7 cellular contexts compared by ENCODE assay signal in genomic region chr6:37018152-37019064, GRCh38. TPM values are rescaled to one million over a fixed set of nuclear protein-coding genes. Genes with fewer than 3 reads are reported as not detected.
DNase-seq lines count a peak whose midpoint lies in the region; ATAC-seq lines count a peak whose summit lies in the region.

No MANE protein-coding gene starts in this region.

- H3K4me1 ChIP-seq in right cardiac atrium (ENCODE audit: control insufficient read depth, insufficient read depth, low read length): peaks cover 3% of the 10 kb centered on the region

- H3K9me3 Mint-ChIP-seq in T-helper 1 cell treated with Interleukin-12 subunit alpha and Interleukin-12 subunit beta and Interleukin-4 antibody, amounts not matched to agents 30 μg/mL and 1 μg/mL, for 36 hours: no peaks in the 10 kb centered on the region

- WGBS in right cardiac atrium: 5% methylated on average over 9 of the region's 9 CpGs

- H3K4me3 Mint-ChIP-seq in T-helper 1 cell treated with Interleukin-12 subunit alpha and Interleukin-12 subunit beta and Interleukin-4 antibody, amounts not matched to agents 30 μg/mL and 1 μg/mL, for 36 hours: peak overlapping the region; percentile 54

- peaks cover 49% of the 10 kb centered on the region for H3K4me1 Mint-ChIP-seq in T-helper 1 cell treated with Interleukin-12 subunit alpha and Interleukin-12 subunit beta and Interleukin-4 antibody, amounts not matched to agents 30 μg/mL and 1 μg/mL, for 36 hours (ENCODE audit: low read depth)

- H3K27ac Mint-ChIP-seq in T-helper 1 cell treated with Interleukin-12 subunit alpha and Interleukin-12 subunit beta and Interleukin-4 antibody, amounts not matched to agents 30 μg/mL and 1 μg/mL, for 36 hours: peak overlapping the region; percentile 78

- DNase-seq in NCI-H187 (lab: John Stamatoyannopoulos, UW) (peak; percentile 76 to 80), amniotic epithelial cell (ENCODE audit: low read depth) (peak; percentile 81), right cardiac atrium (peak; percentile 90 to 96 (median 96)), sciatic nerve (ENCODE audit: low spot score) (peak; percentile 96)

- no peaks in the 10 kb centered on the region for H3K27me3 Mint-ChIP-seq in T-helper 1 cell treated with Interleukin-12 subunit alpha and Interleukin-12 subunit beta and Interleukin-4 antibody, amounts not matched to agents 30 μg/mL and 1 μg/mL, for 36 hours (ENCODE audit: low read depth)

- H3K4me3 ChIP-seq in right cardiac atrium (ENCODE audit: low read length): no peak overlapping the region

- H3K36me3 Mint-ChIP-seq in T-helper 1 cell treated with Interleukin-12 subunit alpha and Interleukin-12 subunit beta and Interleukin-4 antibody, amounts not matched to agents 30 μg/mL and 1 μg/mL, for 36 hours (ENCODE audit: low read depth): peaks cover 2% of the 10 kb centered on the region

- H3K27ac ChIP-seq in right cardiac atrium (ENCODE audit: low read length): peak overlapping the region; percentile 15

- no peaks in the 10 kb centered on the region for H3K9me3 ChIP-seq in right cardiac atrium (ENCODE audit: control insufficient read depth, low read length)

- no peaks in the 10 kb centered on the region for H3K27me3 ChIP-seq in right cardiac atrium (ENCODE audit: control insufficient read depth, insufficient read depth)

- ATAC-seq in GM18499 (IDR thresholded peaks at IDR 0.05; ENCODE audit: insufficient read depth, unreplicated experiment) (peak; percentile 46), HG02970 (IDR thresholded peaks at IDR 0.05; ENCODE audit: low FRiP score, unreplicated experiment) (peak; percentile 63), right cardiac atrium (peak; percentile 95 to 96), sciatic nerve (peak; percentile 98)

- intact Hi-C loops in right cardiac atrium (cut with DNase I) (loop anchor here (5.0 to 10.0 kb wide), 2 partner anchors 194 to 254 kb away; no protein-coding TSS in a partner anchor), sciatic nerve (cut with DNase I) (loop anchor here (10.0 kb wide), 2 partner anchors 134 to 254 kb away; partner anchors contain the start of gene C6orf89)

RNA-seq across cellular contexts. Expression of gene FGD2, which starts 13.0 kb away (rescaled TPM):
- total RNA-seq in right cardiac atrium (10 to 100 TPM in 2 of 4 donors, 1 to 10 TPM in 2; 6.4 to 14.0 (median 10.7) TPM), sciatic nerve (19.7 TPM)
- polyA plus RNA-seq in right cardiac atrium: 5.1 TPM

RNA-seq across cellular contexts. Expression of gene MTCH1, which starts 32.4 kb away (rescaled TPM):
- total RNA-seq in right cardiac atrium (100 to 1,000 TPM; 217 to 249 (median 227) TPM), sciatic nerve (154 TPM)
- 198 TPM for polyA plus RNA-seq in right cardiac atrium

Comparison
In these comparisons a context has a peak if more than half of its experiments do, and no peak if none do; other contexts are left out.
1. ATAC-seq: peak in every context shown above with its lines; median percentile 98 in sciatic nerve; 96 in right cardiac atrium; 63 in HG02970; 46 in GM18499.